ENCODE assay signal across 28 cellular contexts in genomic region chr20:12170406-12170805, GRCh38.
"Had no signal": no experiment of that assay in that cellular context is flagged by ENCODE, and none has a peak within 500 bp of the region (broad histone marks: within the 10 kb centered on the region; RNA-seq: fewer than 3 reads in every experiment).

No MANE protein-coding gene starts in this region.

- H3K27ac Mint-ChIP-seq: immature natural killer cell; naive B cell; natural killer cell; nephron progenitor cell; neural progenitor cell; stimulated activated effector memory CD8-positive, alpha-beta T cell treated with anti-CD3 and anti-CD28 coated beads, Interleukin-12 subunit alpha, Interleukin-12 subunit beta, amount 100 ng/mL, for 72 hours; stimulated activated naive CD8-positive, alpha-beta T cell treated with anti-CD3 and anti-CD28 coated beads, Interleukin-15, Interleukin-2, amounts not matched to agents 100 ng/mL and 50 ng/mL, for 24 hours had no signal

- H3K36me3 ChIP-seq: left lung, lower lobe of right lung, neural progenitor cell, neutrophil, right atrium auricular region, spleen, suprapubic skin, thoracic aorta, tibial artery, upper lobe of right lung had no signal

- H2AFZ ChIP-seq: neural progenitor cell, parathyroid adenoma had no signal

- H3K4me2 ChIP-seq: neural progenitor cell had no signal

- H3K4me3 Mint-ChIP-seq: immature natural killer cell; naive B cell; natural killer cell; nephron progenitor cell; neural progenitor cell; stimulated activated effector memory CD8-positive, alpha-beta T cell treated with anti-CD3 and anti-CD28 coated beads, Interleukin-12 subunit alpha, Interleukin-12 subunit beta, amount 100 ng/mL, for 72 hours; stimulated activated naive CD8-positive, alpha-beta T cell treated with anti-CD3 and anti-CD28 coated beads, Interleukin-15, Interleukin-2, amounts not matched to agents 100 ng/mL and 50 ng/mL, for 24 hours had no signal

- H3K27ac ChIP-seq: left lung, lower lobe of right lung, neural progenitor cell, neutrophil, parathyroid adenoma, right atrium auricular region, skin epidermis, spleen, suprapubic skin, thoracic aorta, tibial artery, upper lobe of right lung had no signal

- H3K27me3 Mint-ChIP-seq: naive B cell; stimulated activated naive CD8-positive, alpha-beta T cell treated with anti-CD3 and anti-CD28 coated beads, Interleukin-15, Interleukin-2, amounts not matched to agents 100 ng/mL and 50 ng/mL, for 24 hours had no signal

- H3K4me1 Mint-ChIP-seq: nephron progenitor cell; neural progenitor cell; stimulated activated effector memory CD8-positive, alpha-beta T cell treated with anti-CD3 and anti-CD28 coated beads, Interleukin-12 subunit alpha, Interleukin-12 subunit beta, amount 100 ng/mL, for 72 hours had no signal

- H3K9me3 ChIP-seq: neutrophil had no signal

- ATAC-seq: left colon; left lung; lower lobe of right lung; natural killer cell; sciatic nerve; stimulated activated effector memory CD8-positive, alpha-beta T cell treated with anti-CD3 and anti-CD28 coated beads, Interleukin-12 subunit alpha, Interleukin-12 subunit beta, amount 100 ng/mL, for 72 hours; upper lobe of right lung had no signal

- H3K27me3 ChIP-seq: left lung, neural progenitor cell, neutrophil, right atrium auricular region, spleen, suprapubic skin, tibial artery, upper lobe of right lung had no signal

- H3K79me2 ChIP-seq: parathyroid adenoma had no signal

- DNase-seq: hypothalamus; immature natural killer cell; kidney; left colon; left lung; lower lobe of right lung; mammary epithelial cell; mesenchymal stem cell; naive B cell; natural killer cell; nephron progenitor cell; occipital lobe; spleen; stimulated activated CD4-positive, alpha-beta T cell treated with anti-CD3 and anti-CD28 coated beads, Interleukin-4, amount 100 ng/mL, for 24 hours; stimulated activated naive CD4-positive, alpha-beta T cell; tibial artery; trophoblast cell; upper lobe of right lung had no signal

- H3K9ac ChIP-seq: neural progenitor cell, parathyroid adenoma had no signal

- H3K4me3 ChIP-seq: left lung, lower lobe of right lung, neural progenitor cell, right atrium auricular region, skin epidermis, spleen, suprapubic skin, thoracic aorta, tibial artery, upper lobe of right lung had no signal

- H3K36me3 Mint-ChIP-seq: immature natural killer cell; naive B cell; natural killer cell; neural progenitor cell; stimulated activated effector memory CD8-positive, alpha-beta T cell treated with anti-CD3 and anti-CD28 coated beads, Interleukin-12 subunit alpha, Interleukin-12 subunit beta, amount 100 ng/mL, for 72 hours had no signal

- H3K4me1 ChIP-seq: left lung, neural progenitor cell, parathyroid adenoma, spleen, suprapubic skin, tibial artery, upper lobe of right lung had no signal
